ENCODE assay signal across 24 cellular contexts in the genomic region with DNA sequence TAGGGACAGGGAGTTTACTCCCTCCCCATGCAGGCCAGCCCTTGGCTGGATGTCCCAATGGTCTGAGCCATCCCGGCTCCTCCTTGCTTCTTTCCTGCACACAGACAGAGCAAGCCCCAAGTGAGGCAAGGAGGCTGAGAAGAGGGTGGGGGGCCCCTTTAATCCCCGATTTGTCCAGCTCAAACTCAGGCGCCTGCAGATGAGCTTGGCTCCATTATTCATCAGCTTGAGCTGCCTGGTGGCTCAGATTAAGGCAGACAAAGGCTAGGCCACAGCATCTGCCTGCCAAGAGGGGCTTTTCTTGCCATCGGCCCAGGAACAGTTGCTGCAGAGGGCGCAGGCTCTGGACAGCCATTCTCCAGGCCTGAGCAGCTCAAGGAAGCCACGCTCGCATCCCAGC. TPM values are rescaled to one million over a fixed set of nuclear protein-coding genes. Genes with fewer than 3 reads are reported as not detected.
"Had no signal": no experiment of that assay in that cellular context is flagged by ENCODE, and none has a peak within 500 bp of the region (broad histone marks: within the 10 kb centered on the region; RNA-seq: fewer than 3 reads in every experiment).

No MANE protein-coding gene starts in this region.

- H3K36me3 ChIP-seq: thoracic aorta had no signal

- H3K9me3 ChIP-seq: mucosa of descending colon, thoracic aorta had no signal

- ATAC-seq: sciatic nerve, T-helper 17 cell had no signal

- H3K27ac ChIP-seq: coronary artery, thoracic aorta had no signal

- H3K4me3 ChIP-seq: coronary artery, mucosa of descending colon, thoracic aorta had no signal

- DNase-seq: activated CD4-positive, alpha-beta memory T cell treated with anti-CD3 and anti-CD28 coated beads, Interleukin-2, amount 10 ng/mL, durations not matched to agents 7 days and 5 days; activated CD4-positive, alpha-beta T cell treated with anti-CD3 and anti-CD28 coated beads for 4 hours; activated CD4-positive, CD25-positive, alpha-beta regulatory T cell; activated effector memory CD4-positive, alpha-beta T cell treated with anti-CD3 and anti-CD28 coated beads, Interleukin-2, amount 50 U/mL, for 16 hours; activated naive CD4-positive, alpha-beta T cell treated with anti-CD3 and anti-CD28 coated beads, Interleukin-2, amount 10 ng/mL, durations not matched to agents 7 days and 5 days; amygdala; erythroblast; hippocampal formation; mesenchymal stem cell; mucosa of descending colon; nephron progenitor cell; occipital lobe; small intestine; stimulated activated CD4-positive, alpha-beta T cell treated with anti-CD3 and anti-CD28 coated beads, Interleukin-4, amount 100 ng/mL, for 1 hour; stimulated activated naive CD4-positive, alpha-beta T cell; SW 1271; T-helper 17 cell had no signal

RNA-seq across cellular contexts. Expression of a gene that starts 35.5 kb away (rescaled TPM):
- total RNA-seq: activated CD4-positive, alpha-beta memory T cell treated with anti-CD3 and anti-CD28 coated beads, Interleukin-2, amount 10 ng/mL, durations not matched to agents 7 days and 5 days; bronchial epithelial cell; fibroblast of lung; liver; T-helper 17 cell; thoracic aorta; ureter had no signal
- polyA plus RNA-seq: fibroblast of lung, liver, small intestine had no signal

RNA-seq across cellular contexts. Expression of a gene that starts 59.4 kb away (rescaled TPM):
- total RNA-seq: fibroblast of lung had no signal
- polyA plus RNA-seq: fibroblast of lung had no signal
